Comparison of ENCODE assay signal across 19 cellular contexts in genomic region chr20:46621492-46621891, GRCh38. TPM values are rescaled to one million over a fixed set of nuclear protein-coding genes. Genes with fewer than 3 reads are reported as not detected.
DNase-seq lines count a peak whose midpoint lies in the region; ATAC-seq and TF ChIP-seq lines count a peak whose summit lies in the region.
"Had no signal": no experiment of that assay in that cellular context is flagged by ENCODE, and none has a peak within 500 bp of the region (broad histone marks: within the 10 kb centered on the region; RNA-seq: fewer than 3 reads in every experiment).

No MANE protein-coding gene starts in this region.

- no peak overlapping the region for H3K27ac ChIP-seq in caudate nucleus (ENCODE audit: low read depth, low read length)
- H3K27ac ChIP-seq: BLaER1, heart right ventricle had no signal

- H3K4me1 ChIP-seq in adipocyte (ENCODE audit: control insufficient read depth, insufficient read depth, low read length), result peaks cover 24% of the 10 kb centered on the region
- H3K4me1 ChIP-seq: BLaER1, heart right ventricle had no signal

- no peaks in the 10 kb centered on the region for H3K27me3 ChIP-seq in adipocyte (replicated peaks; ENCODE audit: control insufficient read depth, insufficient read depth, low read length)
- H3K27me3 ChIP-seq: BLaER1, heart right ventricle had no signal

- TF ChIP-seq CTCF in fibroblast of pulmonary artery (IDR thresholded peaks at IDR 0.05; ENCODE audit: low read length, missing control alignments), result no peak

- DNase-seq in Daoy (ENCODE audit: low read depth) (peak; percentile 55), adipocyte (ENCODE audit: low read depth) (peak; percentile 51), fibroblast of pulmonary artery (ENCODE audit: low read depth) (peak; percentile 55), sciatic nerve (ENCODE audit: low spot score) (no peak), activated gamma-delta T cell treated with Interleukin-2 at 50 U/mL for 16 hours (no peak), caudate nucleus (lab: John Stamatoyannopoulos, UW) (no peak)
- DNase-seq: activated CD8-positive, alpha-beta memory T cell treated with anti-CD3 and anti-CD28 coated beads, Interleukin-2, amount 50 U/mL, for 4 hours; activated naive CD4-positive, alpha-beta T cell; aorta; GOT3; heart right ventricle; Kasumi-1; kidney; right cardiac atrium; SK-N-SH; stimulated activated CD4-positive, alpha-beta T cell treated with anti-CD3 and anti-CD28 coated beads, Interleukin-2, amount 100 ng/mL, for 48 hours had no signal

- intact Hi-C loops in sciatic nerve (cut with DNase I), result no loop called here

- ATAC-seq in sciatic nerve (peak; percentile 83), GM19452 (IDR thresholded peaks at IDR 0.05; ENCODE audit: unreplicated experiment) (no peak), HG03457 (IDR thresholded peaks at IDR 0.05; ENCODE audit: unreplicated experiment) (no peak)
- ATAC-seq: heart right ventricle, right cardiac atrium had no signal

- H3K9me3 ChIP-seq in adipocyte (ENCODE audit: control insufficient read depth, low read length), result peaks cover 4% of the 10 kb centered on the region
- H3K9me3 ChIP-seq: SK-N-SH had no signal

- H3K9ac ChIP-seq in adipocyte (ENCODE audit: low read length), result no peak overlapping the region
- H3K9ac ChIP-seq: BLaER1, SK-N-SH had no signal

- H3K36me3 ChIP-seq in adipocyte (ENCODE audit: control insufficient read depth, insufficient read depth, low read length, severe bottlenecking), result no peaks in the 10 kb centered on the region
- H3K36me3 ChIP-seq: BLaER1, heart right ventricle had no signal

- H3K4me3 ChIP-seq in adipocyte (ENCODE audit: low read length) (no peak overlapping the region), fibroblast of pulmonary artery (replicated peaks; ENCODE audit: low read depth, low read length) (no peak overlapping the region)
- H3K4me3 ChIP-seq: BLaER1, heart right ventricle had no signal

RNA-seq across cellular contexts. Expression of gene SLC13A3, which starts 29.8 kb away (rescaled TPM):
- 0.11 TPM in 1 of 2 replicates, not detected in the other for total RNA-seq in Daoy (2014; rRNA removed; shearing (Covaris generic))
- 21.0 TPM for total RNA-seq in sciatic nerve

Comparison
In these comparisons a context has a peak if more than half of its experiments do, and no peak if none do; other contexts are left out.
1. DNase-seq: peak in Daoy (single experiment), adipocyte (single experiment) and fibroblast of pulmonary artery (single experiment); none in sciatic nerve (single experiment), activated gamma-delta T cell treated with Interleukin-2 at 50 U/mL for 16 hours (single experiment) and caudate nucleus (0 of 61).
2. RNA of gene SLC13A3, which starts 29.8 kb away (total RNA-seq): 21.0 TPM in sciatic nerve (single experiment); 0.11 TPM in Daoy; every median in the first group is over 10 times any median in the second.